In genomic region chr7:129055294-129055816, GRCh38 we compare ENCODE assay signal across 8 cellular contexts. TPM values are rescaled to one million over a fixed set of nuclear protein-coding genes. Genes with fewer than 3 reads are reported as not detected.
A peak's percentile ranks its signal among the peaks of the same experiment; 100 is the strongest.
DNase-seq lines count a peak whose midpoint lies in the region; ATAC-seq and TF ChIP-seq lines count a peak whose summit lies in the region.

No MANE protein-coding gene starts in this region.

- TF ChIP-seq CTCF in mesothelial cell of epicardium (IDR thresholded peaks at IDR 0.05; ENCODE audit: unreplicated experiment), result no peak

- H3K27ac Mint-ChIP-seq in mesothelial cell of epicardium, result peak overlapping the region; percentile 100

- intact Hi-C loops in Right ventricle myocardium inferior (cut with DNase I) (no loop called here), cardiac septum (cut with DNase I) (no loop called here)

- ATAC-seq in Right ventricle myocardium inferior, result peak; percentile 28

- H3K36me3 Mint-ChIP-seq in mesothelial cell of epicardium, result no peaks in the 10 kb centered on the region

- H3K4me1 Mint-ChIP-seq in mesothelial cell of epicardium, result peaks cover 25% of the 10 kb centered on the region

- peak overlapping the region; percentile 98 for H3K4me3 Mint-ChIP-seq in mesothelial cell of epicardium

- H3K27me3 Mint-ChIP-seq in mesothelial cell of epicardium (ENCODE audit: low read depth), result peaks cover 3% of the 10 kb centered on the region

- DNase-seq in Right ventricle myocardium inferior (ENCODE audit: missing footprints), result no peak
- DNase-seq in cardiac septum (ENCODE audit: low spot score), result no peak
- DNase-seq in HS-27A (ENCODE audit: low read depth), result peak; percentile 3
- peak; percentile 7 for DNase-seq in cerebellum (ENCODE audit: low spot score)
- DNase-seq in mesothelial cell of epicardium (ENCODE audit: low spot score in 2 of 2, unreplicated experiment in 2 of 2), result no peak
- no peak for DNase-seq in COLO668 (lab: John Stamatoyannopoulos, UW; ENCODE audit: unreplicated experiment)
- no peak for DNase-seq in stimulated activated CD4-positive, alpha-beta T cell treated with anti-CD3 and anti-CD28 coated beads, Interleukin-4, amount 100 ng/mL, for 24 hours
- no peak for DNase-seq in NCI-H1436 (lab: John Stamatoyannopoulos, UW)

- H3K9me3 Mint-ChIP-seq in mesothelial cell of epicardium, result no peaks in the 10 kb centered on the region

RNA-seq across cellular contexts. Expression of gene TNPO3, which starts 0.4 kb away (rescaled TPM):
- total RNA-seq in Right ventricle myocardium inferior, result 36.0 TPM
- total RNA-seq in cardiac septum, result 27.7 TPM
- total RNA-seq in cerebellum, result 64.5 TPM
- total RNA-seq in mesothelial cell of epicardium, result 37.7 to 40.2 TPM (median 40.2 TPM) in 3 replicates

Comparison
In these comparisons a context has a peak if more than half of its experiments do, and no peak if none do; other contexts are left out.
1. DNase-seq: peak in HS-27A (single experiment) and cerebellum (single experiment); none in Right ventricle myocardium inferior (single experiment), cardiac septum (single experiment), mesothelial cell of epicardium (0 of 2), COLO668 (single experiment), stimulated activated CD4-positive, alpha-beta T cell treated with anti-CD3 and anti-CD28 coated beads, Interleukin-4, amount 100 ng/mL, for 24 hours (single experiment) and NCI-H1436 (single experiment).